Comparison of ENCODE assay signal across 20 cellular contexts in the genomic region with DNA sequence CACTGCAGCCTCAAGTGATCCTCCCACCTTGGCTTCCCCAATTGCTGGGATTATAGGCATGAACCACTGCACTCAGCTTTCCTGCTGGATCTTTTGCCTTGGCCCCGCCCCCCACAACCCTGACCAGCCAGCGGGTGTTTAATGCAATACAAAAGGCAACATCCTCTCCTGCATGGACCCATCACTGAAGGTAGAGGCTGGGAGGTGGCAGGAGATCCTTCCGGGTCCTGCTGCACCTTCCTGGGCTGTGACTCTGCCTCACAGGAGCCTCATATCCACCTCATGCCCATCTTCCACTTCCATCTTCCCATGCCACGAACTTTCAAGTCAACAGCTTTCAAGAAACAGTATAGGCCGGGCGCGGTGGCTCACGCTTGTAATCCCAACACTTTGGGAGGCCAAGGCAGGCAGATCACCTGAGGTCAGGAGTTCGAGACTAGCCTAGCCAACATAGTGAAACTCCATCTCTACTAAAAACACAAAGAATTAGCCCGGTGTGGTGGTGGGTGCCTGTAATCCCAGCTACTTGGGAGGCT. TPM values are rescaled to one million over a fixed set of nuclear protein-coding genes. Genes with fewer than 3 reads are reported as not detected.
A peak's percentile ranks its signal among the peaks of the same experiment; 100 is the strongest.
DNase-seq lines count a peak whose midpoint lies in the region; ATAC-seq and TF ChIP-seq lines count a peak whose summit lies in the region.
"Had no signal": no experiment of that assay in that cellular context is flagged by ENCODE, and none has a peak within 500 bp of the region (broad histone marks: within the 10 kb centered on the region; RNA-seq: fewer than 3 reads in every experiment).

No MANE protein-coding gene starts in this region.

- no peak for ATAC-seq in left lobe of liver

- no peaks in the 10 kb centered on the region for H3K36me3 ChIP-seq in spleen
- H3K36me3 ChIP-seq: BLaER1, HAP-1, SJCRH30 had no signal

- H3K9me3 ChIP-seq in spleen = peaks cover 0 to 6% (median 0%) of the 10 kb centered on the region in 8 donors
- H3K9me3 ChIP-seq: HAP-1 had no signal

- H3K4me1 Mint-ChIP-seq in activated CD4-positive, alpha-beta T cell treated with anti-CD3 and anti-CD28 coated beads, Interleukin-2, amount 10 ng/mL, durations not matched to agents 7 days and 5 days = peaks cover 13% of the 10 kb centered on the region
- H3K4me1 Mint-ChIP-seq in chondrocyte (ENCODE audit: low read depth) = no peaks in the 10 kb centered on the region

- DNase-seq in activated CD4-positive, alpha-beta T cell treated with anti-CD3 and anti-CD28 coated beads, Interleukin-2, amount 10 ng/mL, durations not matched to agents 7 days and 5 days = peak; percentile 1
- no peak for DNase-seq in activated CD4-positive, alpha-beta T cell treated with anti-CD3 and anti-CD28 coated beads for 48 hours
- peak; percentile 2 for DNase-seq in RPMI8226
- DNase-seq in left lobe of liver (ENCODE audit: low spot score) = peak; percentile 22
- peak; percentile 9 for DNase-seq in spleen
- no peak for DNase-seq in kidney glomerular epithelial cell (lab: John Stamatoyannopoulos, UW)
- no peak for DNase-seq in chondrocyte (ENCODE audit: low spot score)
- DNase-seq in DMS 273 treated with DMSO at 0.1 percent for 48 hours (lab: John Stamatoyannopoulos, UW) = no peak
- DNase-seq: 8988T; CD8-positive, alpha-beta memory T cell; DMS79 treated with DMSO at 0.1 percent for 48 hours; NCI-H1436; NCI-H2029 treated with DMSO at 0.1 percent for 48 hours; NCI-H510A; NCI-H774; SJCRH30 had no signal

- POLR2A ChIA-PET in activated CD4-positive, alpha-beta T cell treated with anti-CD3 and anti-CD28 coated beads, Interleukin-2, amount 10 ng/mL, durations not matched to agents 7 days and 5 days (lab: Charles Lee) = no interaction called here

- peaks cover 0 to 53% (median 10%) of the 10 kb centered on the region in 7 donors for H3K27me3 ChIP-seq in spleen (replicated peaks in 1 of 7)
- H3K27me3 ChIP-seq: BLaER1, SJCRH30 had no signal

- H3K4me3 ChIP-seq in spleen = no peak overlapping the region
- H3K4me3 ChIP-seq: BLaER1, HAP-1, SJCRH30 had no signal

- no peak for TF ChIP-seq POLR2A in spleen (IDR thresholded peaks at IDR 0.05)

- no peak overlapping the region for H3K4me3 Mint-ChIP-seq in activated CD4-positive, alpha-beta T cell treated with anti-CD3 and anti-CD28 coated beads, Interleukin-2, amount 10 ng/mL, durations not matched to agents 7 days and 5 days
- H3K4me3 Mint-ChIP-seq in chondrocyte (ENCODE audit: unreplicated experiment) = no peak overlapping the region
- H3K4me3 Mint-ChIP-seq: CD8-positive, alpha-beta memory T cell had no signal

- no peaks in the 10 kb centered on the region for H3K36me3 Mint-ChIP-seq in activated CD4-positive, alpha-beta T cell treated with anti-CD3 and anti-CD28 coated beads, Interleukin-2, amount 10 ng/mL, durations not matched to agents 7 days and 5 days (ENCODE audit: low read depth)
- peaks cover 2% of the 10 kb centered on the region for H3K36me3 Mint-ChIP-seq in chondrocyte (ENCODE audit: low read depth)
- H3K36me3 Mint-ChIP-seq: CD8-positive, alpha-beta memory T cell had no signal

- WGBS in spleen, 5 donors = 83 to 95% (median 92%) methylated on average over 10 of the region's 10 CpGs

- intact Hi-C loops in spleen (cut with DNase I; ENCODE audit: low total_unique reads) = no loop called here

- H3K27ac ChIP-seq in spleen = no peak overlapping the region
- H3K27ac ChIP-seq: BLaER1, SJCRH30 had no signal

- no peak overlapping the region for H3K27ac Mint-ChIP-seq in activated CD4-positive, alpha-beta T cell treated with anti-CD3 and anti-CD28 coated beads, Interleukin-2, amount 10 ng/mL, durations not matched to agents 7 days and 5 days
- no peak overlapping the region for H3K27ac Mint-ChIP-seq in chondrocyte (ENCODE audit: unreplicated experiment)

- no peaks in the 10 kb centered on the region for H3K4me1 ChIP-seq in spleen
- H3K4me1 ChIP-seq: HAP-1, SJCRH30 had no signal

- CTCF ChIA-PET in activated CD4-positive, alpha-beta T cell treated with anti-CD3 and anti-CD28 coated beads, Interleukin-2, amount 10 ng/mL, durations not matched to agents 7 days and 5 days (lab: Charles Lee) = no interaction called here

- H3K9me3 Mint-ChIP-seq in activated CD4-positive, alpha-beta T cell treated with anti-CD3 and anti-CD28 coated beads, Interleukin-2, amount 10 ng/mL, durations not matched to agents 7 days and 5 days = no peaks in the 10 kb centered on the region
- H3K9me3 Mint-ChIP-seq in chondrocyte (ENCODE audit: low read depth) = peaks cover 7% of the 10 kb centered on the region

- no peak for TF ChIP-seq CTCF in spleen (IDR thresholded peaks at IDR 0.05 in 8 of 11, conservative IDR thresholded peaks at IDR 0.05 in 3 of 11)
- no peak for TF ChIP-seq CTCF in chondrocyte (IDR thresholded peaks at IDR 0.05)

- H3K27me3 Mint-ChIP-seq in activated CD4-positive, alpha-beta T cell treated with anti-CD3 and anti-CD28 coated beads, Interleukin-2, amount 10 ng/mL, durations not matched to agents 7 days and 5 days = peaks cover 48% of the 10 kb centered on the region
- peaks cover 14% of the 10 kb centered on the region for H3K27me3 Mint-ChIP-seq in chondrocyte (ENCODE audit: low read depth)

RNA-seq across cellular contexts. Expression of gene WNT9A, which starts 11.7 kb away (rescaled TPM):
- under 1 TPM; 0.32 to 0.40 TPM for total RNA-seq in activated CD4-positive, alpha-beta T cell treated with anti-CD3 and anti-CD28 coated beads, Interleukin-2, amount 10 ng/mL, durations not matched to agents 7 days and 5 days
- total RNA-seq in left lobe of liver (0.05 TPM), spleen (1 to 10 TPM in 4 of 7 donors, under 1 TPM in 3; 0.37 to 3.6 (median 1.2) TPM), chondrocyte (2.5 to 4.2 TPM (median 2.7 TPM) in 3 replicates)
- polyA plus RNA-seq in spleen = under 1 TPM; 0.08 to 0.70 (median 0.11) TPM
- total RNA-seq: HT-29 had no signal
- polyA plus RNA-seq: CD8-positive, alpha-beta memory T cell had no signal

RNA-seq across cellular contexts. Expression of gene WNT3A, which starts 47.4 kb away (rescaled TPM):
- not detected for total RNA-seq in activated CD4-positive, alpha-beta T cell treated with anti-CD3 and anti-CD28 coated beads, Interleukin-2, amount 10 ng/mL, durations not matched to agents 7 days and 5 days
- total RNA-seq in left lobe of liver (not detected), spleen (not detected), chondrocyte (not detected in 3 replicates)
- not detected for polyA plus RNA-seq in spleen
- total RNA-seq: CD8-positive, alpha-beta memory T cell; HT-29; LHCN-M2; SJCRH30 had no signal
- polyA plus RNA-seq: CD8-positive, alpha-beta memory T cell had no signal

Comparison
In these comparisons a context has a peak if more than half of its experiments do, and no peak if none do; other contexts are left out.
1. DNase-seq: peak in activated CD4-positive, alpha-beta T cell treated with anti-CD3 and anti-CD28 coated beads, Interleukin-2, amount 10 ng/mL, durations not matched to agents 7 days and 5 days (single experiment), RPMI8226 (single experiment), left lobe of liver (single experiment) and spleen (single experiment); none in activated CD4-positive, alpha-beta T cell treated with anti-CD3 and anti-CD28 coated beads for 48 hours (single experiment), kidney glomerular epithelial cell (single experiment), chondrocyte (single experiment) and DMS 273 treated with DMSO at 0.1 percent for 48 hours (single experiment).